In the genomic region with DNA sequence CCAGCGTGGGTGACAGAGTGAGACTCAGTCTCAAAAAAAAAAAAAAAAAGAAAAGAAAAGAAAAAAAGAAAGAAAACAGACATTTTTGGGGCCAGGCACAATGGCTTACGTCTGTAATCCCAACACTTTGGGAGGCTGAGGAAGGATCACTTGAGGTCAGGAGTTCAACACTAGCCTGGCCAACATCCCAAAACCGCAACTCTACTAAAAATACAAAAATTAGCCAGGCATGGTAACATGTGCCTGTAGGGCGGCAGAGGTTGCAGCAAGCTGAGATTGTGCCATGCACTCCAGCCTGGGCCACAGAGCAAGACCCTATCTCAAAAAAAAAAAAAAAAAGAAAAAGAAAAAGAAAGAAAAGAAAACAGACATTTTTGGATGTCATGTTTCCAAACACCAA, we compare ENCODE assay signal across 10 cellular contexts. TPM values are rescaled to one million over a fixed set of nuclear protein-coding genes. Genes with fewer than 3 reads are reported as not detected.
DNase-seq lines count a peak whose midpoint lies in the region; TF ChIP-seq lines count a peak whose summit lies in the region.
"Not testable (repeated sequence)": the region's sequence is repeated elsewhere in the genome, so short reads cannot be mapped to it uniquely, and the experiment has no call there.
"Had no signal": no experiment of that assay in that cellular context is flagged by ENCODE, and none has a peak within 500 bp of the region (broad histone marks: within the 10 kb centered on the region; RNA-seq: fewer than 3 reads in every experiment).

No MANE protein-coding gene starts in this region.

- not testable (repeated sequence) for H3K36me3 Mint-ChIP-seq in MCF 10A (ENCODE audit: insufficient read depth, unreplicated experiment); mesothelial cell of epicardium; osteocyte (ENCODE audit: unreplicated experiment)

- DNase-seq in H4 (ENCODE audit: low spot score) (peak; percentile 42), M059J (ENCODE audit: low read depth) (peak; percentile 39), RPMI7951 (ENCODE audit: low read depth) (peak; percentile 24), MCF 10A (ENCODE audit: unreplicated experiment) (peak; percentile 72), osteocyte (ENCODE audit: extremely low spot score, unreplicated experiment) (peak; percentile 25), thyroid gland (peak; percentile 60 to 65)
- DNase-seq in mesothelial cell of epicardium (ENCODE audit: low spot score in 2 of 2, unreplicated experiment in 2 of 2) = not testable (repeated sequence)

- H3K4me1 Mint-ChIP-seq in MCF 10A (ENCODE audit: insufficient read depth, unreplicated experiment) (peaks cover 23% of the 10 kb centered on the region), mesothelial cell of epicardium (peaks cover 62% of the 10 kb centered on the region)
- H3K4me1 Mint-ChIP-seq in osteocyte (ENCODE audit: unreplicated experiment) = not testable (repeated sequence)

- H3K27ac Mint-ChIP-seq in MCF 10A (ENCODE audit: low read depth, unreplicated experiment); osteocyte (ENCODE audit: unreplicated experiment): not testable (repeated sequence)
- H3K27ac Mint-ChIP-seq in mesothelial cell of epicardium = peak overlapping the region; percentile 87

- not testable (repeated sequence) for H3K27me3 ChIP-seq in thyroid gland

- not testable (repeated sequence) for H3K9me3 Mint-ChIP-seq in MCF 10A (ENCODE audit: unreplicated experiment); mesothelial cell of epicardium; osteocyte (ENCODE audit: unreplicated experiment)

- not testable (repeated sequence) for H3K9me3 ChIP-seq in thyroid gland

- not testable (repeated sequence) for H3K4me3 Mint-ChIP-seq in MCF 10A (ENCODE audit: unreplicated experiment); mesothelial cell of epicardium; osteocyte (ENCODE audit: unreplicated experiment)

- H3K4me1 ChIP-seq in thyroid gland = peaks cover 48 to 51% of the 10 kb centered on the region in 2 donors

- 23 to 28% methylated on average over 4 of the region's 4 CpGs for WGBS in thyroid gland, 2 donors

- TF ChIP-seq POLR2A in thyroid gland (IDR thresholded peaks at IDR 0.05) = not testable (repeated sequence)

- CTCF ChIA-PET in MCF 10A (lab: Yijun Ruan, JAX) = interaction anchor here (0.8 kb wide), 1 partner anchor 24 kb away, joined by 3 read pairs; no protein-coding TSS in a partner anchor

- TF ChIP-seq CTCF in MCF 10A (IDR thresholded peaks at IDR 0.05; ENCODE audit: unreplicated experiment); mesothelial cell of epicardium (IDR thresholded peaks at IDR 0.05; ENCODE audit: unreplicated experiment); osteocyte (IDR thresholded peaks at IDR 0.05); thyroid gland (IDR thresholded peaks at IDR 0.05): not testable (repeated sequence)

- H3K36me3 ChIP-seq in thyroid gland = not testable (repeated sequence)

- not testable (repeated sequence) for H3K4me3 ChIP-seq in thyroid gland (replicated peaks in 1 of 3)

- not testable (repeated sequence) for BruUV-seq in MCF 10A (replicated peaks; lab: Mats Ljungman, UMichigan)

- H3K27me3 Mint-ChIP-seq in MCF 10A (ENCODE audit: insufficient read depth, unreplicated experiment) = peaks cover 56% of the 10 kb centered on the region
- H3K27me3 Mint-ChIP-seq in mesothelial cell of epicardium (ENCODE audit: low read depth); osteocyte (ENCODE audit: unreplicated experiment): not testable (repeated sequence)

- intact Hi-C loops in MCF 10A (cut with micrococcal nuclease) = not testable (repeated sequence)
- intact Hi-C loops in thyroid gland (cut with DNase I) = loop anchor here (10.0 kb wide), 1 partner anchor 101 kb away; no protein-coding TSS in a partner anchor

- POLR2A ChIA-PET in MCF 10A (lab: Yijun Ruan, JAX) = interaction anchor here (0.5 kb wide), 1 partner anchor 15 kb away, joined by 3 read pairs; no protein-coding TSS in a partner anchor

- H3K27ac ChIP-seq in thyroid gland = peak overlapping the region; percentile 93 to 97 (median 96)

RNA-seq across cellular contexts. Expression of a gene that starts 24.8 kb away (rescaled TPM):
- 0.66 TPM in 1 of 2 replicates, not detected in the other for total RNA-seq in H4 (2014; rRNA removed; shearing (Covaris generic))
- total RNA-seq in M059J (2014; rRNA removed; shearing (Covaris generic)) = not detected in 2 replicates
- not detected in 2 replicates for total RNA-seq in RPMI7951 (2014; rRNA removed; shearing (Covaris generic))
- total RNA-seq in MCF 10A (2022) (not detected in 2 replicates), mesothelial cell of epicardium (69.1 to 79.4 TPM (median 72.5 TPM) in 3 replicates), osteocyte (0.24 and 0.54 TPM in 2 replicates), thyroid gland (10 to 100 TPM in 2 of 4 donors, 1 to 10 TPM in 2; 5.9 to 13.3 (median 10.1) TPM)
- total RNA-seq: CD8-positive, alpha-beta memory T cell; G401; HFFc6 had no signal
